ENCODE assay signal across 18 cellular contexts in genomic region chr2:651961-652373, GRCh38.
"Had no signal": no experiment of that assay in that cellular context is flagged by ENCODE, and none has a peak within 500 bp of the region (broad histone marks: within the 10 kb centered on the region; RNA-seq: fewer than 3 reads in every experiment).

No MANE protein-coding gene starts in this region.

- H3K9me3 Mint-ChIP-seq: activated CD4-positive, alpha-beta memory T cell treated with anti-CD3 and anti-CD28 coated beads for 36 hours; activated naive CD8-positive, alpha-beta T cell treated with anti-CD3 and anti-CD28 coated beads, Interleukin-2, amount 10 ng/mL, durations not matched to agents 7 days and 5 days; dendritic cell treated with granulocyte-macrophage colony-stimulating factor and Interleukin-4, amounts not matched to agents 40 ng/mL and 50 ng/mL, for 4 days; nephron; stimulated activated naive CD8-positive, alpha-beta T cell treated with anti-CD3 and anti-CD28 coated beads, Interleukin-15, Interleukin-2, amounts not matched to agents 100 ng/mL and 50 ng/mL, for 24 hours had no signal

- H3K27me3 Mint-ChIP-seq: activated CD4-positive, alpha-beta memory T cell treated with anti-CD3 and anti-CD28 coated beads for 36 hours; activated naive CD8-positive, alpha-beta T cell treated with anti-CD3 and anti-CD28 coated beads, Interleukin-2, amount 10 ng/mL, durations not matched to agents 7 days and 5 days; dendritic cell treated with granulocyte-macrophage colony-stimulating factor and Interleukin-4, amounts not matched to agents 40 ng/mL and 50 ng/mL, for 4 days; stimulated activated naive CD8-positive, alpha-beta T cell treated with anti-CD3 and anti-CD28 coated beads, Interleukin-15, Interleukin-2, amounts not matched to agents 100 ng/mL and 50 ng/mL, for 24 hours had no signal

- H3K27me3 ChIP-seq: upper lobe of right lung had no signal

- H3K27ac Mint-ChIP-seq: activated CD4-positive, alpha-beta memory T cell treated with anti-CD3 and anti-CD28 coated beads for 36 hours; activated naive CD8-positive, alpha-beta T cell treated with anti-CD3 and anti-CD28 coated beads, Interleukin-2, amount 10 ng/mL, durations not matched to agents 7 days and 5 days; dendritic cell treated with granulocyte-macrophage colony-stimulating factor and Interleukin-4, amounts not matched to agents 40 ng/mL and 50 ng/mL, for 4 days; nephron; stimulated activated naive CD8-positive, alpha-beta T cell treated with anti-CD3 and anti-CD28 coated beads, Interleukin-15, Interleukin-2, amounts not matched to agents 100 ng/mL and 50 ng/mL, for 24 hours had no signal

- H3K36me3 ChIP-seq: left ventricle myocardium inferior, spleen, upper lobe of right lung had no signal

- ATAC-seq: sciatic nerve, upper lobe of right lung had no signal

- H3K4me3 Mint-ChIP-seq: activated CD4-positive, alpha-beta memory T cell treated with anti-CD3 and anti-CD28 coated beads for 36 hours; activated naive CD8-positive, alpha-beta T cell treated with anti-CD3 and anti-CD28 coated beads, Interleukin-2, amount 10 ng/mL, durations not matched to agents 7 days and 5 days; dendritic cell treated with granulocyte-macrophage colony-stimulating factor and Interleukin-4, amounts not matched to agents 40 ng/mL and 50 ng/mL, for 4 days; nephron; stimulated activated naive CD8-positive, alpha-beta T cell treated with anti-CD3 and anti-CD28 coated beads, Interleukin-15, Interleukin-2, amounts not matched to agents 100 ng/mL and 50 ng/mL, for 24 hours had no signal

- H3K4me1 ChIP-seq: left ventricle myocardium inferior, spleen, upper lobe of right lung had no signal

- H3K4me3 ChIP-seq: left ventricle myocardium inferior, spleen, upper lobe of right lung had no signal

- DNase-seq: activated CD4-positive, alpha-beta memory T cell treated with anti-CD3 and anti-CD28 coated beads for 36 hours; activated CD4-positive, CD25-positive, alpha-beta regulatory T cell treated with anti-CD3 and anti-CD28 coated beads, Interleukin-2, amount 50 U/mL, for 72 hours; activated naive CD4-positive, alpha-beta T cell; activated naive CD8-positive, alpha-beta T cell treated with anti-CD3 and anti-CD28 coated beads, Interleukin-2, amount 10 ng/mL, durations not matched to agents 7 days and 5 days; anterior cingulate cortex; left ventricle myocardium inferior; mesenchymal stem cell; occipital lobe; SK-N-SH; spleen; T-helper 1 cell; T1000; upper lobe of right lung had no signal

- H3K27ac ChIP-seq: epithelial cell of prostate, left ventricle myocardium inferior, spleen, upper lobe of right lung had no signal

- H3K4me2 ChIP-seq: SK-N-SH had no signal

- H3K9ac ChIP-seq: SK-N-SH had no signal

- H3K36me3 Mint-ChIP-seq: activated CD4-positive, alpha-beta memory T cell treated with anti-CD3 and anti-CD28 coated beads for 36 hours; activated naive CD8-positive, alpha-beta T cell treated with anti-CD3 and anti-CD28 coated beads, Interleukin-2, amount 10 ng/mL, durations not matched to agents 7 days and 5 days had no signal

- H3K9me3 ChIP-seq: left ventricle myocardium inferior, SK-N-SH, spleen, upper lobe of right lung had no signal
